12 cellular contexts compared by ENCODE assay signal in the genomic region with DNA sequence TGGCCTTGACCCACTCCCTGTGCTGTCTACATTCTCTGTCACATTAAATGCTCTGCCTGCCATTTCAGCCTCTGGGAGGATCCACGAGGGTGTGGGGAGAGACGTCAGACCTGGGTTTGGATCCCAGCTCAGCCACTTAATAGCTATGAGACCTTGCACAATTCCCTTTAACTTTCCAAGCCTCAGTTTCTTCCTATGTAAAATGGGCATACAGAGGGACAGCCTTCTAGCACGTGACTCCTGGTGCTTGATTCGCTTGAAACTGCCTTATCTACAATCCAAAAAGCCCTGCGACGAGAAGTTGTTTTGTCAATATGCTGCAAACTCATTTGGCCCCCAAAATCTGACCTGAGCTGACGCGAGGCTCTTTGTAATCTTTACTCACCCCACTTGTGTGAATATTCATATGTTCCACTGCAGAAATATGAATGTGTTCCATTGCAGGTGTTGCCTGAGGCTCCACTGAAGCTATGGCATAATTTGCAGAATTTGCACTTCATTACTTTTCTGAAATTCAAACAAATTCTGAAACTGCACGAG. TPM values are rescaled to one million over a fixed set of nuclear protein-coding genes. Genes with fewer than 3 reads are reported as not detected.
DNase-seq lines count a peak whose midpoint lies in the region; ATAC-seq and TF ChIP-seq lines count a peak whose summit lies in the region.
"Had no signal": no experiment of that assay in that cellular context is flagged by ENCODE, and none has a peak within 500 bp of the region (broad histone marks: within the 10 kb centered on the region; RNA-seq: fewer than 3 reads in every experiment).

No MANE protein-coding gene starts in this region.

- H3K27me3 ChIP-seq in foreskin keratinocyte = no peaks in the 10 kb centered on the region

- ATAC-seq in foreskin keratinocyte (peak; percentile 10), GM18517 (IDR thresholded peaks at IDR 0.05; ENCODE audit: unreplicated experiment) (no peak)

- TF ChIP-seq CTCF in VCaP (conservative IDR thresholded peaks at IDR 0.05) (no peak), foreskin keratinocyte (conservative IDR thresholded peaks at IDR 0.05) (no peak)

- peak; percentile 62 for DNase-seq in stimulated activated CD4-positive, alpha-beta T cell treated with anti-CD3 and anti-CD28 coated beads, Interleukin-1b, Interleukin-23, amount 100 ng/mL, for 48 hours
- no peak for DNase-seq in stimulated activated CD4-positive, alpha-beta T cell treated with anti-CD3 and anti-CD28 coated beads, Interleukin-2, amount 100 ng/mL, for 48 hours
- DNase-seq in foreskin keratinocyte = no peak
- DNase-seq in C1 segment of cervical spinal cord (lab: John Stamatoyannopoulos, UW) = no peak
- DNase-seq in 8988T = no peak
- DNase-seq in head of caudate nucleus = no peak
- DNase-seq: COR-L47, left ventricle myocardium inferior, NCI-H774 had no signal

- peaks cover 25% of the 10 kb centered on the region for H3K4me1 ChIP-seq in foreskin keratinocyte
- H3K4me1 ChIP-seq: prostate gland had no signal

- H3K27ac ChIP-seq in VCaP (peak overlapping the region; percentile 87; the same call in 1 of the 2 replicates), foreskin keratinocyte (no peak overlapping the region)
- H3K27ac ChIP-seq: left ventricle myocardium inferior, prostate gland had no signal

- intact Hi-C loops in head of caudate nucleus (cut with DNase I) = no loop called here

RNA-seq across cellular contexts. Expression of a gene that starts 40.1 kb away (rescaled TPM):
- 0.14 TPM in 2 replicates for total RNA-seq in foreskin keratinocyte
- 0.10 and 0.29 TPM in 2 replicates for polyA plus RNA-seq in foreskin keratinocyte
